In the genomic region with DNA sequence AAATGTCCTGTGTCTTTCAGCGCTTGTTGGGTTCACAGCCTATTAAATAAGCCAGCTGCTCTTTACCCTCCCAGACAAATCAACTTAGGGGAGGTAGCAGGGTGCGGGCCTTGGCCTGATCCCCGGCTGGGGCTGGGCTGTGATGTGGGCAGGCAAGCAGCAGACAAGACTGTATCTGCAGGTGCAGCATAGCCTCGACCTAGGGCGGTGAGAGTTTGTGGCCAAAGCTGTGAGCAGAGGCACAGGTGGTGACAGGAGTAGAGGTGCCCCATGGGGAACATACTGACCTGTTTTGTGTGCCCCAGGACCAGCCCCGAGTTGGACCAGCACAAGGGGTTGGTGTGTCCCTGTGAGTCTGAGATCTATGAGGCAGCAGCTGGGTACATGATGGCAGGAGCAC, we compare ENCODE assay signal across 20 cellular contexts.
DNase-seq lines count a peak whose midpoint lies in the region; ATAC-seq and TF ChIP-seq lines count a peak whose summit lies in the region.
"Had no signal": no experiment of that assay in that cellular context is flagged by ENCODE, and none has a peak within 500 bp of the region (broad histone marks: within the 10 kb centered on the region; RNA-seq: fewer than 3 reads in every experiment).

No MANE protein-coding gene starts in this region.

- H3K4me1 ChIP-seq in spleen (no peaks in the 10 kb centered on the region), foreskin keratinocyte (no peaks in the 10 kb centered on the region)
- H3K4me1 ChIP-seq: BE2C, BLaER1, Caco-2 had no signal

- DNase-seq in CD14-positive monocyte (ENCODE audit: low spot score) = peak; percentile 40
- peak; percentile 67 for DNase-seq in chondrocyte (ENCODE audit: low spot score)
- peak; percentile 77 for DNase-seq in osteocyte (ENCODE audit: extremely low spot score, unreplicated experiment)
- peak; percentile 65 for DNase-seq in spleen
- DNase-seq in foreskin keratinocyte = no peak
- DNase-seq in omental fat pad (ENCODE audit: low spot score) = no peak
- DNase-seq in Ammon's horn (ENCODE audit: low spot score) = no peak
- DNase-seq in AG08395 (ENCODE audit: low spot score) = no peak
- DNase-seq: 8988T; ACHN; AML-193; BE2C; C1 segment of cervical spinal cord; Caco-2; Calu3; CD4-positive, alpha-beta T cell; CD8-positive, alpha-beta T cell; DMS79 treated with DMSO at 0.1 percent for 48 hours; GF-D8 had no signal

- H3K27me3 ChIP-seq in spleen (replicated peaks in 1 of 7) (no peaks in the 10 kb centered on the region), foreskin keratinocyte (no peaks in the 10 kb centered on the region)
- H3K27me3 ChIP-seq: BE2C, BLaER1 had no signal

- no peaks in the 10 kb centered on the region for H3K4me1 Mint-ChIP-seq in CD14-positive monocyte
- no peaks in the 10 kb centered on the region for H3K4me1 Mint-ChIP-seq in chondrocyte (ENCODE audit: low read depth)
- H3K4me1 Mint-ChIP-seq in osteocyte (ENCODE audit: unreplicated experiment) = no peaks in the 10 kb centered on the region

- H3K27ac Mint-ChIP-seq in CD14-positive monocyte = no peak overlapping the region
- H3K27ac Mint-ChIP-seq in chondrocyte (ENCODE audit: unreplicated experiment) = no peak overlapping the region
- no peak overlapping the region for H3K27ac Mint-ChIP-seq in osteocyte (ENCODE audit: unreplicated experiment)
- H3K27ac Mint-ChIP-seq: CD4-positive, alpha-beta T cell; CD8-positive, alpha-beta T cell had no signal

- H3K27me3 Mint-ChIP-seq in CD14-positive monocyte (ENCODE audit: low read depth in 3 of 3) = peaks cover 0 to 4% (median 0%) of the 10 kb centered on the region in 3 donors
- H3K27me3 Mint-ChIP-seq in chondrocyte (ENCODE audit: low read depth) = no peaks in the 10 kb centered on the region
- no peaks in the 10 kb centered on the region for H3K27me3 Mint-ChIP-seq in osteocyte (ENCODE audit: unreplicated experiment)
- H3K27me3 Mint-ChIP-seq: CD4-positive, alpha-beta T cell had no signal

- ATAC-seq in foreskin keratinocyte (no peak), omental fat pad (ENCODE audit: low FRiP score) (no peak)
- ATAC-seq: CD8-positive, alpha-beta T cell had no signal

- no peak for TF ChIP-seq CTCF in CD14-positive monocyte (IDR thresholded peaks at IDR 0.05)
- no peak for TF ChIP-seq CTCF in chondrocyte (IDR thresholded peaks at IDR 0.05)
- no peak for TF ChIP-seq CTCF in osteocyte (IDR thresholded peaks at IDR 0.05)
- TF ChIP-seq CTCF in spleen (IDR thresholded peaks at IDR 0.05 in 8 of 11, conservative IDR thresholded peaks at IDR 0.05 in 3 of 11) = no peak
- no peak for TF ChIP-seq CTCF in foreskin keratinocyte (conservative IDR thresholded peaks at IDR 0.05)
- no peak for TF ChIP-seq CTCF in omental fat pad (IDR thresholded peaks at IDR 0.05)

- no peaks in the 10 kb centered on the region for H3K36me3 Mint-ChIP-seq in CD14-positive monocyte
- no peaks in the 10 kb centered on the region for H3K36me3 Mint-ChIP-seq in chondrocyte (ENCODE audit: low read depth)
- peaks cover 1% of the 10 kb centered on the region for H3K36me3 Mint-ChIP-seq in osteocyte (ENCODE audit: unreplicated experiment)
- H3K36me3 Mint-ChIP-seq: CD8-positive, alpha-beta T cell had no signal

- H3K27ac ChIP-seq in spleen (no peak overlapping the region), foreskin keratinocyte (no peak overlapping the region)
- H3K27ac ChIP-seq: BLaER1 had no signal

- no peak overlapping the region for H3K4me3 ChIP-seq in spleen
- H3K4me3 ChIP-seq: BLaER1 had no signal

- intact Hi-C loops in CD14-positive monocyte (cut with micrococcal nuclease) = no loop called here
- intact Hi-C loops in spleen (cut with DNase I; ENCODE audit: low total_unique reads) = no loop called here

- H3K9me3 ChIP-seq in spleen = peaks cover 0 to 45% (median 25%) of the 10 kb centered on the region in 8 donors
- H3K9me3 ChIP-seq: BE2C, BLaER1, Caco-2 had no signal

- H3K4me3 Mint-ChIP-seq in CD14-positive monocyte (no peak overlapping the region), chondrocyte (ENCODE audit: unreplicated experiment) (no peak overlapping the region), osteocyte (ENCODE audit: unreplicated experiment) (no peak overlapping the region)
- H3K4me3 Mint-ChIP-seq: CD4-positive, alpha-beta T cell; CD8-positive, alpha-beta T cell had no signal

- H3K9me3 Mint-ChIP-seq in CD14-positive monocyte (peaks cover 12 to 25% (median 16%) of the 10 kb centered on the region in 7 donors), chondrocyte (ENCODE audit: low read depth) (peaks cover 37% of the 10 kb centered on the region), osteocyte (ENCODE audit: unreplicated experiment) (peaks cover 35% of the 10 kb centered on the region)

- TF ChIP-seq POLR2A in spleen (IDR thresholded peaks at IDR 0.05) = no peak

- no peaks in the 10 kb centered on the region for H3K36me3 ChIP-seq in spleen
- H3K36me3 ChIP-seq: BE2C, BLaER1 had no signal

- 58 to 76% (median 73%) methylated on average over 6 of the region's 6 CpGs for WGBS in spleen, 5 donors

Comparison
In these comparisons a context has a peak if more than half of its experiments do, and no peak if none do; other contexts are left out.
1. DNase-seq: peak in CD14-positive monocyte (single experiment), chondrocyte (single experiment), osteocyte (single experiment) and spleen (single experiment); none in foreskin keratinocyte (0 of 2), omental fat pad (single experiment), Ammon's horn (single experiment) and AG08395 (single experiment).